ENCODE assay signal across 8 cellular contexts in genomic region chr18:21600526-21601410, GRCh38. TPM values are rescaled to one million over a fixed set of nuclear protein-coding genes. Genes with fewer than 3 reads are reported as not detected.
DNase-seq lines count a peak whose midpoint lies in the region; ATAC-seq and TF ChIP-seq lines count a peak whose summit lies in the region.

ESCO1 (minus strand) TSS chr18:21600704; CDS start chr18:21574843, 25,861 bp downstream.

- H3K9me2 ChIP-seq in DOHH2 (replicated peaks; ENCODE audit: control insufficient read depth, low read length) = no peaks in the 10 kb centered on the region

- no peak for TF ChIP-seq EP300 in esophagus muscularis mucosa (IDR thresholded peaks at IDR 0.05)

- TSS peak; percentile 82 for BruUV-seq in Panc1 (replicated peaks; lab: Mats Ljungman, UMichigan)

- H3K27me3 ChIP-seq in DOHH2 (ENCODE audit: control insufficient read depth, low read length) (no peaks in the 10 kb centered on the region), KMS-11 (ENCODE audit: insufficient read depth, low read depth) (no peaks in the 10 kb centered on the region), Panc1 (ENCODE audit: control insufficient read depth, insufficient read depth, low read length) (no peaks in the 10 kb centered on the region), esophagus muscularis mucosa (no peaks in the 10 kb centered on the region)

- peaks cover 40% of the 10 kb centered on the region for H3K4me1 ChIP-seq in DOHH2 (ENCODE audit: control insufficient read depth, low read length)
- peaks cover 46% of the 10 kb centered on the region for H3K4me1 ChIP-seq in KMS-11 (ENCODE audit: low read depth, poor library complexity, severe bottlenecking)
- peaks cover 10% of the 10 kb centered on the region for H3K4me1 ChIP-seq in Panc1 (ENCODE audit: control insufficient read depth, insufficient read depth, low read length)
- H3K4me1 ChIP-seq in esophagus muscularis mucosa = peaks cover 15 to 38% (median 25%) of the 10 kb centered on the region in 4 donors

- H4K20me1 ChIP-seq in DOHH2 (ENCODE audit: control insufficient read depth, insufficient read depth, low read depth, low read length) (no peaks in the 10 kb centered on the region), KMS-11 (ENCODE audit: insufficient read depth) (no peaks in the 10 kb centered on the region)

- peak within 1 kb of the TSS; percentile 81 for H3K9ac ChIP-seq in KMS-11

- H3K4me2 ChIP-seq in DOHH2 (ENCODE audit: low read length) = peak within 1 kb of the TSS; percentile 62
- H3K4me2 ChIP-seq in KMS-11 = peak within 1 kb of the TSS; percentile 67

- H3K4me3 ChIP-seq in DOHH2 (ENCODE audit: low read length) (peak within 1 kb of the TSS; percentile 99), KMS-11 (IDR thresholded peaks at IDR 0.05; ENCODE audit: insufficient read depth, low read depth, low read length) (no peak within 1 kb of the TSS), Panc1 (ENCODE audit: low read depth in 2 of 2, low read length in 2 of 2) (peak within 1 kb of the TSS; percentile 90 to 94), esophagus muscularis mucosa (peak within 1 kb of the TSS; percentile 71 to 94 (median 76))

- intact Hi-C loops in Panc1 (cut with micrococcal nuclease; ENCODE audit: unreplicated experiment) = no loop called here
- intact Hi-C loops in esophagus muscularis mucosa (cut with DNase I) = loop anchor here (5.0 to 10.0 kb wide), 2 partner anchors 116 to 142 kb away; partner anchors contain the start of gene MIB1

- in situ Hi-C loops in Panc1 (cut with HindIII; ENCODE audit: low pct_unique_long_range_greater_than_20kb, low sequenced_read_pairs) = no loop called here

- POLR2A ChIA-PET in Panc1 (lab: Charles Lee) = interaction anchor here (0.5 to 1.2 kb wide), 2 partner anchors 12 to 1431 kb away, joined by 3 to 4 read pairs; no protein-coding TSS in a partner anchor

- H3K27ac ChIP-seq in DOHH2 (ENCODE audit: low read depth, low read length) (peak within 1 kb of the TSS; percentile 89), KMS-11 (peak within 1 kb of the TSS; percentile 86), Panc1 (ENCODE audit: low read length) (peak within 1 kb of the TSS; percentile 90), esophagus muscularis mucosa (replicated peaks in 1 of 4) (peak within 1 kb of the TSS; percentile 93 to 97 (median 95))

- peaks cover 12% of the 10 kb centered on the region; the same call in 1 of the 2 replicates for H3F3A ChIP-seq in DOHH2 (ENCODE audit: control insufficient read depth, insufficient read depth)

- CTCF ChIA-PET in Panc1 (lab: Charles Lee) = interaction anchor here (0.6 to 1.2 kb wide), 6 partner anchors 11 to 139 kb away, joined by 3 to 9 read pairs (median 5); partner anchors contain the start of genes MIB1 and SNRPD1

- H3K79me2 ChIP-seq in DOHH2 (ENCODE audit: control insufficient read depth, low read length) (peaks cover 46% of the 10 kb centered on the region), KMS-11 (ENCODE audit: insufficient read depth, low read depth) (peaks cover 39% of the 10 kb centered on the region)

- DNase-seq in Panc1 (ENCODE audit: low read depth, low spot score) (peak; percentile 92), esophagus muscularis mucosa (ENCODE audit: extremely low spot score) (peak; percentile 98), myocyte (ENCODE audit: low read depth) (peak; percentile 98)
- DNase-seq in activated T-cell treated with anti-CD3 and anti-CD28 coated beads, Interleukin-2, amount 50 U/mL, for 48 hours = peak; percentile 95 to 96
- DNase-seq in stimulated activated CD8-positive, alpha-beta memory T cell treated with anti-CD3 and anti-CD28 coated beads, Interleukin-7, amount 100 ng/mL, for 48 hours (ENCODE audit: extremely low read depth in 1 of 2, low read depth in 1 of 2) = peak; percentile 95

- 34% methylated on average over 17 of the region's 74 CpGs for WGBS in esophagus muscularis mucosa

- peak within 1 kb of the TSS; percentile 100 for H2AFZ ChIP-seq in KMS-11 (ENCODE audit: low read depth)

- TF ChIP-seq CTCF in DOHH2 (IDR thresholded peaks at IDR 0.05; ENCODE audit: low read depth, low read length, poor library complexity, severe bottlenecking) (peak; percentile 71), KMS-11 (conservative IDR thresholded peaks at IDR 0.05; ENCODE audit: low read depth, low read length) (peak; percentile 71), Panc1 (IDR thresholded peaks at IDR 0.05) (peak; percentile 96), esophagus muscularis mucosa (IDR thresholded peaks at IDR 0.05) (peak; percentile 96 to 98 (median 96))

- ATAC-seq in GM21737 (IDR thresholded peaks at IDR 0.05; ENCODE audit: unreplicated experiment) (peak; percentile 79), Panc1 (peak; percentile 97)

- TF ChIP-seq POLR2A in esophagus muscularis mucosa (IDR thresholded peaks at IDR 0.05; ENCODE audit: low read depth) = peak; percentile 69

- H3K36me3 ChIP-seq in DOHH2 (ENCODE audit: control insufficient read depth, low read length) (peaks cover 23% of the 10 kb centered on the region), KMS-11 (ENCODE audit: insufficient read depth) (no peaks in the 10 kb centered on the region), Panc1 (ENCODE audit: control insufficient read depth, insufficient read depth, low read length) (peaks cover 12% of the 10 kb centered on the region), esophagus muscularis mucosa (no peaks in the 10 kb centered on the region)

- H3K9me3 ChIP-seq in DOHH2 (ENCODE audit: control insufficient read depth, insufficient read depth, low read length) (no peaks in the 10 kb centered on the region), Panc1 (ENCODE audit: control insufficient read depth, insufficient read depth, low read depth, low read length) (no peaks in the 10 kb centered on the region), esophagus muscularis mucosa (no peaks in the 10 kb centered on the region)

RNA-seq across cellular contexts. Expression of gene ESCO1, which starts in this region (rescaled TPM):
- total RNA-seq in Panc1 (2021; ENCODE audit: unreplicated experiment) (15.4 TPM), esophagus muscularis mucosa (10 to 100 TPM; 12.6 to 19.5 (median 15.0) TPM), myocyte (20.4 and 23.9 TPM in 2 replicates)
- 5.5 TPM for polyA plus RNA-seq in Panc1 (2012; ENCODE audit: insufficient read length)
- 3.7 TPM for polyA plus RNA-seq in myocyte (2012)
